In the genomic region with DNA sequence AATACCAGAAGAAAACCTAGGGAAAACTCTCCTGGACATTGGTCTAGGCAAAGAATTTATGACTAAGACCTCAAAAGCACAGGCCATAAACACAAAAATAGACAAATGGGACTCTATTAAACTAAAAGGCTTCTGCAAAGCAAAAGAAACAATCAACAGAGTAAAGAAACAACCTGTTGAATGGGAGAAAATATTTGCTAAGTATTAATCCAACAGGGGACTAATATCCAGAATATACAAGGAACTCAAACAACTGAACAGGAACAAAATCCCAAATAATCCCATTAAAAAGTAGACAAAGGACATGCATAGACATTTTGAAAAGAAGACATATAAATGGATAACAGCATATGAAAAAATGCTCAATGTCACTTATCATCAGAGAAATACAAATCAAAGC, we compare ENCODE assay signal across 6 cellular contexts.
"Had no signal": no experiment of that assay in that cellular context is flagged by ENCODE, and none has a peak within 500 bp of the region (broad histone marks: within the 10 kb centered on the region; RNA-seq: fewer than 3 reads in every experiment).

No MANE protein-coding gene starts in this region.

- H3K4me3 ChIP-seq: K562 had no signal

- DNase-seq: IMR-90, KBM-7, KG1 had no signal

- H3K27ac ChIP-seq: HL-60, KMS-11 had no signal
